In the genomic region with DNA sequence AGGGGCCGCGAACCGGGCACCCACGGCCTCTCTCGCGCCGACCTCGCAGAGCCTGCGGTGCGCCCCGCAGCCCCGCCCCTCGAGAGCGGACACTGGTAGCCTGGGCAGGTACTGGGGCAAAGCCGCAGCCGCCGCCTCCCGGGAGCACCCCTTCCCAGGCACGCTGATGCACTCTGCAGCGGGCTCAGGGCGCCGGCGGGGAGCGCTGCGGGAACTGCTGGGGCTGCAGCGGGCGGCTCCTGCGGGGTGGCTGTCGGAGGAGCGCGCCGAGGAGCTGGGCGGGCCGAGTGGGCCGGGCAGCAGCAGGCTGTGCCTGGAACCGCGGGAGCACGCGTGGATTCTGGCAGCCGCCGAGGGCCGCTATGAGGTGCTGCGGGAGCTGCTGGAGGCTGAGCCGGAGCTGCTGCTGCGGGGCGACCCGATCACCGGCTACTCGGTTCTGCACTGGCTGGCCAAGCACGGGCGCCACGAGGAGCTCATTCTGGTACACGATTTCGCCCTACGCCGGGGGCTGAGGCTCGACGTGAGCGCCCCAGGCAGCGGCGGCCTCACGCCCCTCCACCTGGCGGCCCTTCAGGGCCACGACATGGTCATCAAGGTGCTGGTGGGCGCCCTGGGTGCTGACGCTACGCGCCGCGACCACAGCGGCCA, we compare ENCODE assay signal across 8 cellular contexts. TPM values are rescaled to one million over a fixed set of nuclear protein-coding genes. Genes with fewer than 3 reads are reported as not detected.
DNase-seq lines count a peak whose midpoint lies in the region; ATAC-seq and TF ChIP-seq lines count a peak whose summit lies in the region.

No MANE protein-coding gene starts in this region.

- H3K27ac Mint-ChIP-seq in Calu3 (ENCODE audit: unreplicated experiment): no peak overlapping the region
- no peak overlapping the region for H3K27ac Mint-ChIP-seq in activated naive CD8-positive, alpha-beta T cell treated with anti-CD3 and anti-CD28 coated beads, Interleukin-2, amount 10 ng/mL, durations not matched to agents 7 days and 5 days

- no peaks in the 10 kb centered on the region for H3K9me3 Mint-ChIP-seq in Calu3 (ENCODE audit: low read depth, unreplicated experiment)
- no peaks in the 10 kb centered on the region for H3K9me3 Mint-ChIP-seq in activated naive CD8-positive, alpha-beta T cell treated with anti-CD3 and anti-CD28 coated beads, Interleukin-2, amount 10 ng/mL, durations not matched to agents 7 days and 5 days

- H3K4me3 Mint-ChIP-seq in Calu3 (ENCODE audit: low read depth, unreplicated experiment): peak overlapping the region; percentile 76
- H3K4me3 Mint-ChIP-seq in activated naive CD8-positive, alpha-beta T cell treated with anti-CD3 and anti-CD28 coated beads, Interleukin-2, amount 10 ng/mL, durations not matched to agents 7 days and 5 days: peak overlapping the region; percentile 61

- CTCF ChIA-PET in Calu3 (lab: Charles Lee): interaction anchor here (0.6 to 1.4 kb wide), 6 partner anchors 10 to 348 kb away, joined by 3 to 5 read pairs (median 3); a partner anchor contains a TSS

- ATAC-seq in activated naive CD8-positive, alpha-beta T cell treated with anti-CD3 and anti-CD28 coated beads, Interleukin-2, amount 10 ng/mL, durations not matched to agents 7 days and 5 days (ENCODE audit: low read depth): peak; percentile 36
- ATAC-seq in GM19023 (IDR thresholded peaks at IDR 0.05; ENCODE audit: unreplicated experiment): no peak

- peak overlapping the region; percentile 42 to 91 (median 82) for H3K27ac ChIP-seq in spleen
- no peak overlapping the region for H3K27ac ChIP-seq in SJCRH30

- H3K27me3 ChIP-seq in iPS-15b (ENCODE audit: control insufficient read depth, insufficient read depth, low read length): peaks cover 9% of the 10 kb centered on the region
- H3K27me3 ChIP-seq in spleen (replicated peaks in 1 of 7): peaks cover 0 to 6% (median 0%) of the 10 kb centered on the region in 7 donors
- H3K27me3 ChIP-seq in SJCRH30: no peaks in the 10 kb centered on the region

- TF ChIP-seq CTCF in Calu3 (IDR thresholded peaks at IDR 0.05; ENCODE audit: unreplicated experiment): peak; percentile 9
- TF ChIP-seq CTCF in spleen (IDR thresholded peaks at IDR 0.05 in 8 of 11, conservative IDR thresholded peaks at IDR 0.05 in 3 of 11): peak in 1 of 11 experiments; percentile 2

- no peaks in the 10 kb centered on the region for H3K9me3 ChIP-seq in iPS-15b (ENCODE audit: control insufficient read depth, insufficient read depth, low read length)
- H3K9me3 ChIP-seq in spleen: no peaks in the 10 kb centered on the region
- no peaks in the 10 kb centered on the region for H3K9me3 ChIP-seq in SJCRH30 (replicated peaks)

- TF ChIP-seq POLR2A in spleen (IDR thresholded peaks at IDR 0.05): no peak

- 2 to 34% (median 17%) methylated on average over 23 to 71 of the region's 71 CpGs; no CpG with 5 or more reads in 1 of the 5 donors for WGBS in spleen, 5 donors

- H3K9ac ChIP-seq in iPS-15b (ENCODE audit: low read depth, low read length): no peak overlapping the region

- no TSS peak for BruUV-seq in Calu3 (replicated peaks; lab: Mats Ljungman, UMichigan)

- H3K4me1 ChIP-seq in iPS-15b (ENCODE audit: control insufficient read depth, insufficient read depth, low read length) (peaks cover 6% of the 10 kb centered on the region), spleen (peaks cover 15 to 93% (median 46%) of the 10 kb centered on the region in 6 donors), SJCRH30 (peaks cover 21% of the 10 kb centered on the region)

- peaks cover 12% of the 10 kb centered on the region for H3K36me3 Mint-ChIP-seq in Calu3 (ENCODE audit: insufficient read depth, unreplicated experiment)
- H3K36me3 Mint-ChIP-seq in activated naive CD8-positive, alpha-beta T cell treated with anti-CD3 and anti-CD28 coated beads, Interleukin-2, amount 10 ng/mL, durations not matched to agents 7 days and 5 days: no peaks in the 10 kb centered on the region

- POLR2A ChIA-PET in activated naive CD8-positive, alpha-beta T cell treated with anti-CD3 and anti-CD28 coated beads, Interleukin-2, amount 10 ng/mL, durations not matched to agents 7 days and 5 days (lab: Charles Lee): interaction anchor here (0.6 to 6.0 kb wide), 12 partner anchors 9 to 153 kb away, joined by 3 to 59 read pairs (median 6); a partner anchor contains a TSS

- peak overlapping the region; percentile 53 for H3K4me3 ChIP-seq in iPS-15b (ENCODE audit: low read depth, low read length)
- H3K4me3 ChIP-seq in spleen: peak overlapping the region; percentile 38 to 81 (median 58)
- H3K4me3 ChIP-seq in SJCRH30: no peak overlapping the region

- peaks cover 16% of the 10 kb centered on the region for H3K4me1 Mint-ChIP-seq in Calu3 (ENCODE audit: low read depth, unreplicated experiment)
- peaks cover 42% of the 10 kb centered on the region for H3K4me1 Mint-ChIP-seq in activated naive CD8-positive, alpha-beta T cell treated with anti-CD3 and anti-CD28 coated beads, Interleukin-2, amount 10 ng/mL, durations not matched to agents 7 days and 5 days

- intact Hi-C loops in Calu3 (cut with micrococcal nuclease; ENCODE audit: unreplicated experiment) (no loop called here), spleen (cut with DNase I; ENCODE audit: low total_unique reads) (no loop called here)

- H3K36me3 ChIP-seq in iPS-15b (ENCODE audit: control insufficient read depth, insufficient read depth, low read length): no peaks in the 10 kb centered on the region
- no peaks in the 10 kb centered on the region for H3K36me3 ChIP-seq in spleen
- no peaks in the 10 kb centered on the region for H3K36me3 ChIP-seq in SJCRH30

- no peaks in the 10 kb centered on the region for H3K27me3 Mint-ChIP-seq in Calu3 (ENCODE audit: unreplicated experiment)
- no peaks in the 10 kb centered on the region for H3K27me3 Mint-ChIP-seq in activated naive CD8-positive, alpha-beta T cell treated with anti-CD3 and anti-CD28 coated beads, Interleukin-2, amount 10 ng/mL, durations not matched to agents 7 days and 5 days

- peak; percentile 61 for DNase-seq in Calu3
- DNase-seq in NCI-H748 treated with DMSO at 0.1 percent for 48 hours (lab: John Stamatoyannopoulos, UW): peak; percentile 33
- DNase-seq in activated naive CD8-positive, alpha-beta T cell treated with anti-CD3 and anti-CD28 coated beads, Interleukin-2, amount 10 ng/mL, durations not matched to agents 7 days and 5 days: peak; percentile 60
- DNase-seq in spleen: peak; percentile 90
- no peak for DNase-seq in dedifferentiated amniotic fluid mesenchymal stem cell (ENCODE audit: extremely low spot score)
- DNase-seq in SJCRH30: no peak

RNA-seq across cellular contexts. Expression of a gene that starts 0.4 kb away (rescaled TPM):
- total RNA-seq in Calu3 (2022) (not detected in 2 replicates), spleen (1 to 10 TPM; 5.0 to 9.5 (median 8.1) TPM)
- 1 to 10 TPM; 1.7 to 2.1 TPM for total RNA-seq in activated naive CD8-positive, alpha-beta T cell treated with anti-CD3 and anti-CD28 coated beads, Interleukin-2, amount 10 ng/mL, durations not matched to agents 7 days and 5 days
- 10 to 100 TPM; 19.2 to 26.2 (median 19.9) TPM for polyA plus RNA-seq in spleen
- total RNA-seq in SJCRH30 (2014; rRNA removed; shearing (Covaris generic)): not detected in 2 replicates

RNA-seq across cellular contexts. Expression of a gene that starts 32.6 kb away (rescaled TPM):
- 1,689 and 1,778 TPM in 2 replicates for total RNA-seq in Calu3 (2022)
- 1,000 to 10,000 TPM; 2,169 to 2,323 TPM for total RNA-seq in activated naive CD8-positive, alpha-beta T cell treated with anti-CD3 and anti-CD28 coated beads, Interleukin-2, amount 10 ng/mL, durations not matched to agents 7 days and 5 days
- 1,000 to 10,000 TPM; 1,435 to 2,313 (median 1,812) TPM for total RNA-seq in spleen
- over 10,000 TPM; 15,023 to 18,857 (median 18,305) TPM for polyA plus RNA-seq in spleen
- total RNA-seq in SJCRH30 (2014; rRNA removed; shearing (Covaris generic)): 7,998 and 9,259 TPM in 2 replicates

Comparison
In these comparisons a context has a peak if more than half of its experiments do, and no peak if none do; other contexts are left out.
1. DNase-seq: peak in Calu3 (single experiment), NCI-H748 treated with DMSO at 0.1 percent for 48 hours (single experiment), activated naive CD8-positive, alpha-beta T cell treated with anti-CD3 and anti-CD28 coated beads, Interleukin-2, amount 10 ng/mL, durations not matched to agents 7 days and 5 days (single experiment) and spleen (single experiment); none in dedifferentiated amniotic fluid mesenchymal stem cell (single experiment) and SJCRH30 (0 of 2).